ENCODE assay signal across 2 cellular contexts in genomic region chr5:142280066-142281011, GRCh38.
A peak's percentile ranks its signal among the peaks of the same experiment; 100 is the strongest.
TF ChIP-seq lines count a peak whose summit lies in the region.

No MANE protein-coding gene starts in this region.

TF ChIP-seq in GM23338, 12 proteins besides CTCF, POLR2A, EP300 and RAD21 (continued from another document):
- no peak for TF ChIP-seq REST (IDR thresholded peaks at IDR 0.05; ENCODE audit: unreplicated experiment)
- TF ChIP-seq CREB1 (CRISPR knock-in tag; IDR thresholded peaks at IDR 0.05; ENCODE audit: low read depth), result peak; percentile 44; the same call in 1 of the 2 replicates
- no peak for TF ChIP-seq NANOG (IDR thresholded peaks at IDR 0.05; ENCODE audit: borderline replicate concordance)
- no peak for TF ChIP-seq POLR2AphosphoS5 (IDR thresholded peaks at IDR 0.05; ENCODE audit: low read depth)

TF ChIP-seq in K562, 482 proteins besides CTCF, POLR2A, EP300 and RAD21 (continued from another document and continues in another):
- TF ChIP-seq ZNF395 (CRISPR knock-in tag; IDR thresholded peaks at IDR 0.05), result no peak
- peak; percentile 47 for TF ChIP-seq ZFP36 (IDR thresholded peaks at IDR 0.05; ENCODE audit: low read depth, low read length, partially characterized antibody)
- no peak for TF ChIP-seq FOXP1 (CRISPR knock-in tag; IDR thresholded peaks at IDR 0.05)
- no peak for TF ChIP-seq ZNF780A (CRISPR knock-in tag; IDR thresholded peaks at IDR 0.05)
- TF ChIP-seq NFE2L1 (tag; IDR thresholded peaks at IDR 0.05; ENCODE audit: borderline replicate concordance, low read depth), result no peak
- 0 out of 2 replicates have a peak, but pooled peaks have one; percentile 46 for TF ChIP-seq SMAD4 (CRISPR knock-in tag; conservative IDR thresholded peaks at IDR 0.05)
- TF ChIP-seq, protein P1, sequence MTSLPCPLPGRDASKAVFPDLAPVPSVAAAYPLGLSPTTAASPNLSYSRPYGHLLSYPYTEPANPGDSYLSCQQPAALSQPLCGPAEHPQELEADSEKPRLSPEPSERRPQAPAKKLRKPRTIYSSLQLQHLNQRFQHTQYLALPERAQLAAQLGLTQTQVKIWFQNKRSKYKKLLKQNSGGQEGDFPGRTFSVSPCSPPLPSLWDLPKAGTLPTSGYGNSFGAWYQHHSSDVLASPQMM (CRISPR knock-in tag; IDR thresholded peaks at IDR 0.05), result no peak
- no peak for TF ChIP-seq HNRNPH1 (optimal IDR thresholded peaks at IDR 0.05; ENCODE audit: low read depth, low read length)
- TF ChIP-seq, protein P2, sequence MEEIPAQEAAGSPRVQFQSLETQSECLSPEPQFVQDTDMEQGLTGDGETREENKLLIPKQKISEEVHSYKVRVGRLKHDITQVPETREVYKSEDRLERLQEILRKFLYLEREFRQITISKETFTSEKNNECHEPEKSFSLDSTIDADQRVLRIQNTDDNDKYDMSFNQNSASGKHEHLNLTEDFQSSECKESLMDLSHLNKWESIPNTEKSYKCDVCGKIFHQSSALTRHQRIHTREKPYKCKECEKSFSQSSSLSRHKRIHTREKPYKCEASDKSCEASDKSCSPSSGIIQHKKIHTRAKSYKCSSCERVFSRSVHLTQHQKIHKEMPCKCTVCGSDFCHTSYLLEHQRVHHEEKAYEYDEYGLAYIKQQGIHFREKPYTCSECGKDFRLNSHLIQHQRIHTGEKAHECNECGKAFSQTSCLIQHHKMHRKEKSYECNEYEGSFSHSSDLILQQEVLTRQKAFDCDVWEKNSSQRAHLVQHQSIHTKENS (CRISPR knock-in tag; IDR thresholded peaks at IDR 0.05), result no peak
- peak; percentile 76 for TF ChIP-seq CREM (IDR thresholded peaks at IDR 0.05; ENCODE audit: low read depth)
- no peak for TF ChIP-seq BCL6 (CRISPR knock-in tag; IDR thresholded peaks at IDR 0.05)
- 0 out of 4 replicates have a peak, but pooled peaks of 1 of the 2 experiments have one; percentile 10 for TF ChIP-seq RCOR1 (IDR thresholded peaks at IDR 0.05; ENCODE audit: borderline replicate concordance in 1 of 2, low read depth in 2 of 2, low read length in 2 of 2)
- TF ChIP-seq, protein P3, sequence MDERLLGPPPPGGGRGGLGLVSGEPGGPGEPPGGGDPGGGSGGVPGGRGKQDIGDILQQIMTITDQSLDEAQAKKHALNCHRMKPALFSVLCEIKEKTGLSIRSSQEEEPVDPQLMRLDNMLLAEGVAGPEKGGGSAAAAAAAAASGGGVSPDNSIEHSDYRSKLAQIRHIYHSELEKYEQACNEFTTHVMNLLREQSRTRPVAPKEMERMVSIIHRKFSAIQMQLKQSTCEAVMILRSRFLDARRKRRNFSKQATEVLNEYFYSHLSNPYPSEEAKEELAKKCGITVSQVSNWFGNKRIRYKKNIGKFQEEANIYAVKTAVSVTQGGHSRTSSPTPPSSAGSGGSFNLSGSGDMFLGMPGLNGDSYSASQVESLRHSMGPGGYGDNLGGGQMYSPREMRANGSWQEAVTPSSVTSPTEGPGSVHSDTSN (CRISPR knock-in tag; IDR thresholded peaks at IDR 0.05; ENCODE audit: low read depth), result peak; percentile 78
- TF ChIP-seq, protein P3 (tag; conservative IDR thresholded peaks at IDR 0.05; ENCODE audit: low read depth), result peak; percentile 98
- TF ChIP-seq RBM25 (IDR thresholded peaks at IDR 0.05; ENCODE audit: low read depth, low read length, severe bottlenecking), result peak; percentile 43
- TF ChIP-seq GABPA (tag; conservative IDR thresholded peaks at IDR 0.05; ENCODE audit: low read depth), result no peak
- TF ChIP-seq CEBPG (CRISPR knock-in tag; IDR thresholded peaks at IDR 0.05), result peak; percentile 61
- TF ChIP-seq CEBPG (tag; conservative IDR thresholded peaks at IDR 0.05 in 1 of 2, IDR thresholded peaks at IDR 0.05 in 1 of 2), result peak; percentile 59; a peak in 2 of 4 replicates
- no peak for TF ChIP-seq TAL1 (IDR thresholded peaks at IDR 0.05)
- TF ChIP-seq RFX1 (IDR thresholded peaks at IDR 0.05), result no peak
- no peak for TF ChIP-seq NCOR1 (IDR thresholded peaks at IDR 0.05)
- peak; percentile 98 for TF ChIP-seq MEIS2 (IDR thresholded peaks at IDR 0.05; ENCODE audit: partially characterized antibody)
- TF ChIP-seq BACH1 (tag; IDR thresholded peaks at IDR 0.05), result no peak
- TF ChIP-seq ZKSCAN1 (IDR thresholded peaks at IDR 0.05; ENCODE audit: low read depth, low read length), result no peak
- TF ChIP-seq PRMT5 (CRISPR knock-in tag; IDR thresholded peaks at IDR 0.05), result no peak
- no peak for TF ChIP-seq TAF9B (IDR thresholded peaks at IDR 0.05; ENCODE audit: partially characterized antibody)
- peak; percentile 56 to 65 for TF ChIP-seq NRF1 (conservative IDR thresholded peaks at IDR 0.05 in 1 of 2, IDR thresholded peaks at IDR 0.05 in 1 of 2)
- TF ChIP-seq ZNF764 (CRISPR knock-in tag; IDR thresholded peaks at IDR 0.05; ENCODE audit: low read depth), result no peak
- no peak for TF ChIP-seq RBFOX2 (IDR thresholded peaks at IDR 0.05; ENCODE audit: low read depth, low read length)
- TF ChIP-seq ZC3H4 (CRISPR knock-in tag; IDR thresholded peaks at IDR 0.05; ENCODE audit: borderline replicate concordance), result no peak
- TF ChIP-seq LEF1 (IDR thresholded peaks at IDR 0.05), result peak; percentile 33; the same call in 1 of the 2 replicates
- TF ChIP-seq ATF3 (IDR thresholded peaks at IDR 0.05), result peak; percentile 59
- TF ChIP-seq ATF3 (CRISPR knock-in tag; conservative IDR thresholded peaks at IDR 0.05), result no peak
- no peak for TF ChIP-seq ZNF277 (CRISPR knock-in tag; IDR thresholded peaks at IDR 0.05; ENCODE audit: borderline replicate concordance)
- TF ChIP-seq ZNF57 (CRISPR knock-in tag; IDR thresholded peaks at IDR 0.05), result no peak
- TF ChIP-seq KLF1 (tag; IDR thresholded peaks at IDR 0.05), result no peak
- TF ChIP-seq ATF7 (IDR thresholded peaks at IDR 0.05), result peak; percentile 76
- no peak for TF ChIP-seq MITF (IDR thresholded peaks at IDR 0.05)
- 0 out of 2 replicates have a peak, but pooled peaks have one; percentile 29 for TF ChIP-seq L3MBTL2 (IDR thresholded peaks at IDR 0.05)
- no peak for TF ChIP-seq MCM7 (IDR thresholded peaks at IDR 0.05)
- TF ChIP-seq NFIC (IDR thresholded peaks at IDR 0.05), result 0 out of 2 replicates have a peak, but pooled peaks have one; percentile 15
- TF ChIP-seq SMAD2 (IDR thresholded peaks at IDR 0.05; ENCODE audit: low read depth, low read length), result no peak
- no peak for TF ChIP-seq MTA2 (IDR thresholded peaks at IDR 0.05; ENCODE audit: low read depth)
- no peak for TF ChIP-seq ZNF561 (CRISPR knock-in tag; conservative IDR thresholded peaks at IDR 0.05)
- 0 out of 2 replicates have a peak, but pooled peaks have one; percentile 2 for TF ChIP-seq CBFA2T3 (IDR thresholded peaks at IDR 0.05)
- TF ChIP-seq, protein P4, sequence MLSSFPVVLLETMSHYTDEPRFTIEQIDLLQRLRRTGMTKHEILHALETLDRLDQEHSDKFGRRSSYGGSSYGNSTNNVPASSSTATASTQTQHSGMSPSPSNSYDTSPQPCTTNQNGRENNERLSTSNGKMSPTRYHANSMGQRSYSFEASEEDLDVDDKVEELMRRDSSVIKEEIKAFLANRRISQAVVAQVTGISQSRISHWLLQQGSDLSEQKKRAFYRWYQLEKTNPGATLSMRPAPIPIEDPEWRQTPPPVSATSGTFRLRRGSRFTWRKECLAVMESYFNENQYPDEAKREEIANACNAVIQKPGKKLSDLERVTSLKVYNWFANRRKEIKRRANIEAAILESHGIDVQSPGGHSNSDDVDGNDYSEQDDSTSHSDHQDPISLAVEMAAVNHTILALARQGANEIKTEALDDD (IDR thresholded peaks at IDR 0.05), result peak; percentile 86
- no peak for TF ChIP-seq ZNF408 (CRISPR knock-in tag; IDR thresholded peaks at IDR 0.05; ENCODE audit: low read depth)
- TF ChIP-seq CC2D1A (IDR thresholded peaks at IDR 0.05), result no peak
- peak; percentile 12 for TF ChIP-seq NFYB (IDR thresholded peaks at IDR 0.05; ENCODE audit: extremely low read depth, insufficient read length)
- TF ChIP-seq, protein P5, sequence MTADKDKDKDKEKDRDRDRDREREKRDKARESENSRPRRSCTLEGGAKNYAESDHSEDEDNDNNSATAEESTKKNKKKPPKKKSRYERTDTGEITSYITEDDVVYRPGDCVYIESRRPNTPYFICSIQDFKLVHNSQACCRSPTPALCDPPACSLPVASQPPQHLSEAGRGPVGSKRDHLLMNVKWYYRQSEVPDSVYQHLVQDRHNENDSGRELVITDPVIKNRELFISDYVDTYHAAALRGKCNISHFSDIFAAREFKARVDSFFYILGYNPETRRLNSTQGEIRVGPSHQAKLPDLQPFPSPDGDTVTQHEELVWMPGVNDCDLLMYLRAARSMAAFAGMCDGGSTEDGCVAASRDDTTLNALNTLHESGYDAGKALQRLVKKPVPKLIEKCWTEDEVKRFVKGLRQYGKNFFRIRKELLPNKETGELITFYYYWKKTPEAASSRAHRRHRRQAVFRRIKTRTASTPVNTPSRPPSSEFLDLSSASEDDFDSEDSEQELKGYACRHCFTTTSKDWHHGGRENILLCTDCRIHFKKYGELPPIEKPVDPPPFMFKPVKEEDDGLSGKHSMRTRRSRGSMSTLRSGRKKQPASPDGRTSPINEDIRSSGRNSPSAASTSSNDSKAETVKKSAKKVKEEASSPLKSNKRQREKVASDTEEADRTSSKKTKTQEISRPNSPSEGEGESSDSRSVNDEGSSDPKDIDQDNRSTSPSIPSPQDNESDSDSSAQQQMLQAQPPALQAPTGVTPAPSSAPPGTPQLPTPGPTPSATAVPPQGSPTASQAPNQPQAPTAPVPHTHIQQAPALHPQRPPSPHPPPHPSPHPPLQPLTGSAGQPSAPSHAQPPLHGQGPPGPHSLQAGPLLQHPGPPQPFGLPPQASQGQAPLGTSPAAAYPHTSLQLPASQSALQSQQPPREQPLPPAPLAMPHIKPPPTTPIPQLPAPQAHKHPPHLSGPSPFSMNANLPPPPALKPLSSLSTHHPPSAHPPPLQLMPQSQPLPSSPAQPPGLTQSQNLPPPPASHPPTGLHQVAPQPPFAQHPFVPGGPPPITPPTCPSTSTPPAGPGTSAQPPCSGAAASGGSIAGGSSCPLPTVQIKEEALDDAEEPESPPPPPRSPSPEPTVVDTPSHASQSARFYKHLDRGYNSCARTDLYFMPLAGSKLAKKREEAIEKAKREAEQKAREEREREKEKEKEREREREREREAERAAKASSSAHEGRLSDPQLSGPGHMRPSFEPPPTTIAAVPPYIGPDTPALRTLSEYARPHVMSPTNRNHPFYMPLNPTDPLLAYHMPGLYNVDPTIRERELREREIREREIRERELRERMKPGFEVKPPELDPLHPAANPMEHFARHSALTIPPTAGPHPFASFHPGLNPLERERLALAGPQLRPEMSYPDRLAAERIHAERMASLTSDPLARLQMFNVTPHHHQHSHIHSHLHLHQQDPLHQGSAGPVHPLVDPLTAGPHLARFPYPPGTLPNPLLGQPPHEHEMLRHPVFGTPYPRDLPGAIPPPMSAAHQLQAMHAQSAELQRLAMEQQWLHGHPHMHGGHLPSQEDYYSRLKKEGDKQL (CRISPR knock-in tag; IDR thresholded peaks at IDR 0.05; ENCODE audit: borderline replicate concordance), result no peak
